1 cellular context compared by ENCODE assay signal in genomic region chr2:117814417-117815264, GRCh38.
TF ChIP-seq lines count a peak whose summit lies in the region.

TSS of gene DDX18 (plus strand) at chr2:117814691. CDS start at chr2:117814778, 87 bp downstream.

TF ChIP-seq in K562, 482 proteins besides CTCF, POLR2A, EP300 and RAD21 (continued from another document and continues in another):
- no peak; the same call in 1 of the 2 replicates for TF ChIP-seq MBD2 (IDR thresholded peaks at IDR 0.05; ENCODE audit: borderline replicate concordance, low read depth)
- TF ChIP-seq E2F8 (IDR thresholded peaks at IDR 0.05; ENCODE audit: low read depth, partially characterized antibody) = peak; percentile 91
- peak; percentile 85 to 98 (median 95); a peak in 5 of 6 replicates for TF ChIP-seq ZBTB11 (CRISPR knock-in tag; IDR thresholded peaks at IDR 0.05)
- TF ChIP-seq IRF1 (CRISPR knock-in tag; IDR thresholded peaks at IDR 0.05; ENCODE audit: borderline replicate concordance) = no peak
- TF ChIP-seq HINFP (tag; conservative IDR thresholded peaks at IDR 0.05; ENCODE audit: low read depth) = no peak
- TF ChIP-seq NONO (IDR thresholded peaks at IDR 0.05; ENCODE audit: low read depth in 2 of 2, low read length in 1 of 2) = no peak
- TF ChIP-seq SP2 (IDR thresholded peaks at IDR 0.05; ENCODE audit: extremely low read depth, low read depth, low read length, poor library complexity, severe bottlenecking) = peak; percentile 73
- TF ChIP-seq VEZF1 (CRISPR knock-in tag; IDR thresholded peaks at IDR 0.05) = no peak
- TF ChIP-seq KAT2B (IDR thresholded peaks at IDR 0.05; ENCODE audit: low read depth, low read length) = peak; percentile 86
- peak; percentile 67 to 86; a peak in 2 of 4 replicates for TF ChIP-seq TBL1XR1 (IDR thresholded peaks at IDR 0.05; ENCODE audit: low read length in 2 of 2)
- TF ChIP-seq DEAF1 (CRISPR knock-in tag; IDR thresholded peaks at IDR 0.05) = peak; percentile 60; the same call in 1 of the 2 replicates
- TF ChIP-seq ZNF318 (IDR thresholded peaks at IDR 0.05; ENCODE audit: borderline replicate concordance in 1 of 2, low read depth in 1 of 2) = peak in 1 of 2 experiments; percentile 61; a peak in 1 of 4 replicates
- TF ChIP-seq RFX5 (IDR thresholded peaks at IDR 0.05; ENCODE audit: low read depth, low read length) = no peak
- TF ChIP-seq ZNF586 (CRISPR knock-in tag; conservative IDR thresholded peaks at IDR 0.05) = no peak
- 0 out of 2 replicates have a peak, but pooled peaks have one; percentile 38 for TF ChIP-seq TAF7 (tag; IDR thresholded peaks at IDR 0.05)
- TF ChIP-seq CSDE1 (IDR thresholded peaks at IDR 0.05) = no peak
- no peak for TF ChIP-seq ZBTB43 (CRISPR knock-in tag; IDR thresholded peaks at IDR 0.05)
- 0 out of 2 replicates have a peak, but pooled peaks have one; percentile 12 for TF ChIP-seq ZNF239 (CRISPR knock-in tag; IDR thresholded peaks at IDR 0.05)
- TF ChIP-seq NFIX (CRISPR knock-in tag; IDR thresholded peaks at IDR 0.05; ENCODE audit: low read depth) = no peak
- no peak for TF ChIP-seq ZNF778 (CRISPR knock-in tag; IDR thresholded peaks at IDR 0.05)
- peak; percentile 91 for TF ChIP-seq CHAMP1 (IDR thresholded peaks at IDR 0.05)
- TF ChIP-seq SRF (CRISPR knock-in tag; IDR thresholded peaks at IDR 0.05) = peak in 1 of 2 experiments; percentile 82; a peak in 1 of 4 replicates
- TF ChIP-seq ARID3A (IDR thresholded peaks at IDR 0.05; ENCODE audit: borderline replicate concordance, low read depth, low read length) = peak; percentile 92; the same call in 1 of the 2 replicates
